In the genomic region with DNA sequence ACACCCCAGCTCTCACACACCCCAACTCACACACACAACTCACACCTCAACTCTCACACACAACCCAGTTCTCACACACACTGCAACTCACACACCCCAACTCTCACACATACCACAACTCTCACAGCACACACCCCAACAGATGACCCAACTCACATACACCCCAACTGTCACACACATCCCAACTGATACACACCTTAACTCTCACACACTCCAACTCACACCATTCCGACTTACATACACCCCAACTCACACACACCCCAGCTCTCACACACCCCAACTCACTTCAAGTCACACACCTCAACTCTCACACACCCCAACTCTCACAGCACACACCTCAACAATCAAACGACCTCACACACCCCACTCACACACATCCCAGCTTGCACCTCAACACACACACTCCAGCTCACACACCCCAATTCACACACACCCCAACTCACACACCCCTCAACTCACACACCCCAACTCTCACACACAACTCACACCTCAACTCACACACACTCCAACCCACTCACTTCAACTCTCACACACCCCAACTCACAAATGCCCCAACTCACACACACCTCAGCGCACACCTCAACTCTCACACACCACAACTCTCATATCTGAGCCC, we compare ENCODE assay signal across 1 cellular context.
TF ChIP-seq lines count a peak whose summit lies in the region.

No MANE protein-coding gene starts in this region.

TF ChIP-seq in K562, 482 proteins besides CTCF, POLR2A, EP300 and RAD21 (continued from another document):
- TF ChIP-seq, protein P1, sequence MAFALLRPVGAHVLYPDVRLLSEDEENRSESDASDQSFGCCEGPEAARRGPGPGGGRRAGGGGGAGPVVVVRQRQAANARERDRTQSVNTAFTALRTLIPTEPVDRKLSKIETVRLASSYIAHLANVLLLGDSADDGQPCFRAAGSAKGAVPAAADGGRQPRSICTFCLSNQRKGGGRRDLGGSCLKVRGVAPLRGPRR (CRISPR knock-in tag; IDR thresholded peaks at IDR 0.05): no peak
- no peak for TF ChIP-seq SMARCC2 (IDR thresholded peaks at IDR 0.05; ENCODE audit: low read depth)
- TF ChIP-seq, protein P2, sequence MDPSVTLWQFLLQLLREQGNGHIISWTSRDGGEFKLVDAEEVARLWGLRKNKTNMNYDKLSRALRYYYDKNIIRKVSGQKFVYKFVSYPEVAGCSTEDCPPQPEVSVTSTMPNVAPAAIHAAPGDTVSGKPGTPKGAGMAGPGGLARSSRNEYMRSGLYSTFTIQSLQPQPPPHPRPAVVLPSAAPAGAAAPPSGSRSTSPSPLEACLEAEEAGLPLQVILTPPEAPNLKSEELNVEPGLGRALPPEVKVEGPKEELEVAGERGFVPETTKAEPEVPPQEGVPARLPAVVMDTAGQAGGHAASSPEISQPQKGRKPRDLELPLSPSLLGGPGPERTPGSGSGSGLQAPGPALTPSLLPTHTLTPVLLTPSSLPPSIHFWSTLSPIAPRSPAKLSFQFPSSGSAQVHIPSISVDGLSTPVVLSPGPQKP (CRISPR knock-in tag; IDR thresholded peaks at IDR 0.05): no peak
